Comparison of ENCODE assay signal across 15 cellular contexts in the genomic region with DNA sequence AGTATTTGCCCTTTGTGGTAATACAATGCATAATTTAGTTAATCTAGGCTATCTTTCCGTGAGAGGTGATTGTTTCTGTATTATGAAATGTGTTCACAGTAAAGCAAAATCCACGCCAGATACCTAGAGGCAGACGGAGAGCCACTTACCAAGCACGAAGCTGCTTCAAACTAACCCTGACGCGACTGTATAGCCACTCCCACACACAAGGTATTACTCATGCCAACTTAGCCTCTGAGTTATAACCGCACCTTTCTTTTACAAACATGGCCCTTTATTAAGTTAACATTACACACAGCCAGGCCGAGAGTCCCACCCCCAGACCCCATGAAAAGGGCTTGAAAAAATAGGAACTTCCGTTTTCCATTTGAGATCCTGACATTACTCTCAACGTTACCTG.
DNase-seq lines count a peak whose midpoint lies in the region; FAIRE-seq and TF ChIP-seq lines count a peak whose summit lies in the region.
"Had no signal": no experiment of that assay in that cellular context is flagged by ENCODE, and none has a peak within 500 bp of the region (broad histone marks: within the 10 kb centered on the region; RNA-seq: fewer than 3 reads in every experiment).

No MANE protein-coding gene starts in this region.

- BruUV-seq in endothelial cell of umbilical vein (replicated peaks; lab: Mats Ljungman, UMichigan): no TSS peak

- peak overlapping the region; percentile 52 for H2AFZ ChIP-seq in endothelial cell of umbilical vein (ENCODE audit: low read depth, low read length)

- H2BK15ac ChIP-seq in mesendoderm (replicated peaks; ENCODE audit: low read depth): no peak overlapping the region

- DNase-seq in Caki2 (ENCODE audit: low read depth): peak; percentile 72
- peak; percentile 22 for DNase-seq in NCI-H69 (lab: John Stamatoyannopoulos, UW)
- no peak for DNase-seq in endothelial cell of umbilical vein (ENCODE audit: low read depth, low spot score)
- DNase-seq in mesendoderm: no peak
- DNase-seq in anterior cingulate cortex (lab: John Stamatoyannopoulos, UW): no peak
- no peak for DNase-seq in posterior cingulate gyrus
- DNase-seq in mesothelial cell of epicardium (ENCODE audit: low spot score in 2 of 2, unreplicated experiment in 2 of 2): no peak
- DNase-seq in NCI-H2029 treated with DMSO at 0.1 percent for 48 hours (lab: John Stamatoyannopoulos, UW): no peak
- DNase-seq: activated CD8-positive, alpha-beta T cell treated with anti-CD3 and anti-CD28 coated beads for 36 hours; activated T-cell treated with anti-CD3 and anti-CD28 coated beads, Interleukin-2, amount 50 U/mL, for 72 hours; CD4-positive, CD25-positive, alpha-beta regulatory T cell; NCI-H187 treated with DMSO at 0.1 percent for 48 hours; NCI-H526 treated with DMSO at 0.1 percent for 48 hours had no signal

- H3K4me2 ChIP-seq in endothelial cell of umbilical vein (ENCODE audit: insufficient read depth, low read length): peak overlapping the region; percentile 71
- H3K4me2 ChIP-seq in mesendoderm (ENCODE audit: low read length): no peak overlapping the region
- H3K4me2 ChIP-seq: smooth muscle cell had no signal

- TF ChIP-seq POLR2A in endothelial cell of umbilical vein (IDR thresholded peaks at IDR 0.05; ENCODE audit: low read depth, low read length): no peak

- no peak overlapping the region for H2BK120ac ChIP-seq in mesendoderm (ENCODE audit: low read depth, low read length)

- peak; percentile 76 for FAIRE-seq in endothelial cell of umbilical vein (lab: Jason Lieb, UNC)

- no peak overlapping the region for H3K4me3 Mint-ChIP-seq in mesothelial cell of epicardium
- H3K4me3 Mint-ChIP-seq: activated CD8-positive, alpha-beta T cell treated with anti-CD3 and anti-CD28 coated beads for 36 hours; activated T-cell treated with anti-CD3 and anti-CD28 coated beads, Interleukin-2, amount 50 U/mL, for 72 hours; CD4-positive, CD25-positive, alpha-beta regulatory T cell; stimulated activated effector memory CD8-positive, alpha-beta T cell treated with anti-CD3 and anti-CD28 coated beads, Interleukin-12 subunit alpha, Interleukin-12 subunit beta, amount 100 ng/mL, for 72 hours had no signal

- TF ChIP-seq CTCF in endothelial cell of umbilical vein (IDR thresholded peaks at IDR 0.05; ENCODE audit: extremely low read depth in 1 of 2, insufficient read depth in 1 of 2, low read depth in 1 of 2, low read length in 2 of 2) (no peak), mesothelial cell of epicardium (IDR thresholded peaks at IDR 0.05; ENCODE audit: unreplicated experiment) (no peak)

- no peaks in the 10 kb centered on the region for H3K36me3 Mint-ChIP-seq in mesothelial cell of epicardium

- POLR2A ChIA-PET in endothelial cell of umbilical vein (lab: Charles Lee): no interaction called here

- no peak overlapping the region for H3K4ac ChIP-seq in mesendoderm (ENCODE audit: low read depth, low read length)

- peak overlapping the region; percentile 25 for H2BK5ac ChIP-seq in mesendoderm (ENCODE audit: low read length)

- intact Hi-C loops in endothelial cell of umbilical vein (cut with micrococcal nuclease): loop anchor here (1.0 kb wide), 1 partner anchor 39 kb away; no protein-coding TSS in a partner anchor
- intact Hi-C loops in posterior cingulate gyrus (cut with DNase I): no loop called here

- no peaks in the 10 kb centered on the region for H3K27me3 ChIP-seq in endothelial cell of umbilical vein (ENCODE audit: control insufficient read depth in 2 of 2, insufficient read depth in 2 of 2, low read length in 2 of 2)
- no peaks in the 10 kb centered on the region for H3K27me3 ChIP-seq in mesendoderm (ENCODE audit: insufficient read depth, low read length, poor library complexity)

- H3K79me2 ChIP-seq in endothelial cell of umbilical vein (ENCODE audit: control insufficient read depth, insufficient read depth, low read length) (no peaks in the 10 kb centered on the region), mesendoderm (ENCODE audit: control insufficient read depth, insufficient read depth, low read length) (no peaks in the 10 kb centered on the region)

- in situ Hi-C loops in Caki2 (cut with HindIII; ENCODE audit: low pct_unique_long_range_greater_than_20kb, low sequenced_read_pairs): no loop called here

- H3K9me3 ChIP-seq in endothelial cell of umbilical vein (replicated peaks; ENCODE audit: control insufficient read depth, insufficient read depth, low read length): no peaks in the 10 kb centered on the region

- dilution Hi-C loops in endothelial cell of umbilical vein (cut with MboI; ENCODE audit: extremely low pct_ligation_motif_present, low sequenced_read_pairs): no loop called here

- no peak overlapping the region for H3K27ac Mint-ChIP-seq in mesothelial cell of epicardium
- H3K27ac Mint-ChIP-seq: activated CD8-positive, alpha-beta T cell treated with anti-CD3 and anti-CD28 coated beads for 36 hours; activated T-cell treated with anti-CD3 and anti-CD28 coated beads, Interleukin-2, amount 50 U/mL, for 72 hours; stimulated activated effector memory CD8-positive, alpha-beta T cell treated with anti-CD3 and anti-CD28 coated beads, Interleukin-12 subunit alpha, Interleukin-12 subunit beta, amount 100 ng/mL, for 72 hours had no signal

- no peak overlapping the region for H3K18ac ChIP-seq in mesendoderm (ENCODE audit: low read length)

- H3K27me3 Mint-ChIP-seq in mesothelial cell of epicardium (ENCODE audit: low read depth): no peaks in the 10 kb centered on the region
- H3K27me3 Mint-ChIP-seq: activated CD8-positive, alpha-beta T cell treated with anti-CD3 and anti-CD28 coated beads for 36 hours; CD4-positive, CD25-positive, alpha-beta regulatory T cell had no signal

- H4K5ac ChIP-seq in mesendoderm (ENCODE audit: low read length): no peak overlapping the region

- no peaks in the 10 kb centered on the region for H3K9me1 ChIP-seq in endothelial cell of umbilical vein (replicated peaks; ENCODE audit: control insufficient read depth, extremely low read depth, insufficient read depth, low read length)

- H3K9ac ChIP-seq in endothelial cell of umbilical vein (replicated peaks; ENCODE audit: extremely low read depth, insufficient read depth, low read length): no peak overlapping the region
- H3K9ac ChIP-seq in mesendoderm (ENCODE audit: low read length): no peak overlapping the region

- peaks cover 9% of the 10 kb centered on the region for H3K4me1 Mint-ChIP-seq in mesothelial cell of epicardium
- H3K4me1 Mint-ChIP-seq: stimulated activated effector memory CD8-positive, alpha-beta T cell treated with anti-CD3 and anti-CD28 coated beads, Interleukin-12 subunit alpha, Interleukin-12 subunit beta, amount 100 ng/mL, for 72 hours had no signal

- WGBS in mesendoderm (ENCODE audit: extremely low coverage, insufficient coverage, low lambda C conversion rate): no CpG with 5 or more reads among the region's 10 CpGs

- H4K8ac ChIP-seq in mesendoderm (ENCODE audit: low read depth, low read length): no peak overlapping the region

- H3K4me3 ChIP-seq in endothelial cell of umbilical vein (replicated peaks in 1 of 3; ENCODE audit: insufficient read depth in 1 of 3, low read depth in 1 of 3, low read length in 3 of 3): peak overlapping the region in 1 of 3 experiments; percentile 13
- H3K4me3 ChIP-seq in mesendoderm (ENCODE audit: low read length): no peak overlapping the region
- H3K4me3 ChIP-seq: smooth muscle cell had no signal

- peaks cover 43% of the 10 kb centered on the region for H3K4me1 ChIP-seq in endothelial cell of umbilical vein (ENCODE audit: control insufficient read depth, extremely low read depth, insufficient read depth, low read length)
- H3K4me1 ChIP-seq in mesendoderm (ENCODE audit: control insufficient read depth, low read depth, low read length): peaks cover 2% of the 10 kb centered on the region

- peak overlapping the region; percentile 7 for H3K56ac ChIP-seq in mesendoderm (ENCODE audit: low read length)

- CTCF ChIA-PET in endothelial cell of umbilical vein (lab: Charles Lee): interaction anchor here (0.6 to 1.6 kb wide), 2 partner anchors 41 to 289 kb away, joined by 3 to 4 read pairs; no protein-coding TSS in a partner anchor

- H4K20me1 ChIP-seq in endothelial cell of umbilical vein (replicated peaks; ENCODE audit: control insufficient read depth, extremely low read depth, insufficient read depth, low read length): no peaks in the 10 kb centered on the region

- no peaks in the 10 kb centered on the region for H3K9me3 Mint-ChIP-seq in mesothelial cell of epicardium
- H3K9me3 Mint-ChIP-seq: activated CD8-positive, alpha-beta T cell treated with anti-CD3 and anti-CD28 coated beads for 36 hours; activated T-cell treated with anti-CD3 and anti-CD28 coated beads, Interleukin-2, amount 50 U/mL, for 72 hours; CD4-positive, CD25-positive, alpha-beta regulatory T cell; stimulated activated effector memory CD8-positive, alpha-beta T cell treated with anti-CD3 and anti-CD28 coated beads, Interleukin-12 subunit alpha, Interleukin-12 subunit beta, amount 100 ng/mL, for 72 hours had no signal

- H3K27ac ChIP-seq in endothelial cell of umbilical vein (ENCODE audit: insufficient read depth, low read depth, low read length) (peak overlapping the region; percentile 65), mesendoderm (ENCODE audit: low read depth, low read length) (no peak overlapping the region)

- no peak overlapping the region for H3K23ac ChIP-seq in mesendoderm (ENCODE audit: low read length)

- H3K36me3 ChIP-seq in endothelial cell of umbilical vein (ENCODE audit: control insufficient read depth in 2 of 2, extremely low read depth in 1 of 2, insufficient read depth in 2 of 2, low read length in 2 of 2) (no peaks in the 10 kb centered on the region), mesendoderm (ENCODE audit: control insufficient read depth, insufficient read depth, low read length) (no peaks in the 10 kb centered on the region)

- H3K79me1 ChIP-seq in mesendoderm (ENCODE audit: low read length): no peaks in the 10 kb centered on the region

- no peak overlapping the region for H2AK5ac ChIP-seq in mesendoderm (ENCODE audit: low read length)

TF ChIP-seq in endothelial cell of umbilical vein, 7 proteins besides CTCF, POLR2A, EP300 and RAD21:
- TF ChIP-seq MYC (IDR thresholded peaks at IDR 0.05; ENCODE audit: low read depth, low read length): no peak
- TF ChIP-seq, protein P1, sequence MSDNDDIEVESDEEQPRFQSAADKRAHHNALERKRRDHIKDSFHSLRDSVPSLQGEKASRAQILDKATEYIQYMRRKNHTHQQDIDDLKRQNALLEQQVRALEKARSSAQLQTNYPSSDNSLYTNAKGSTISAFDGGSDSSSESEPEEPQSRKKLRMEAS (IDR thresholded peaks at IDR 0.05; ENCODE audit: insufficient read depth, insufficient read length): no peak
- no peak for TF ChIP-seq POLR2AphosphoS5 (IDR thresholded peaks at IDR 0.05; ENCODE audit: insufficient read depth, low read depth, low read length)
- no peak for TF ChIP-seq JUN (IDR thresholded peaks at IDR 0.05; ENCODE audit: borderline replicate concordance, insufficient read depth, insufficient read length, low read depth)
- TF ChIP-seq FOS (IDR thresholded peaks at IDR 0.05; ENCODE audit: borderline replicate concordance, insufficient read depth, low read length): no peak
- no peak for TF ChIP-seq GATA2 (IDR thresholded peaks at IDR 0.05; ENCODE audit: insufficient read depth, insufficient read length, low read depth, low read length)
- no peak for TF ChIP-seq EZH2 (IDR thresholded peaks at IDR 0.05; ENCODE audit: borderline replicate concordance, low read depth, low read length, severe bottlenecking)

Comparison
In these comparisons a context has a peak if more than half of its experiments do, and no peak if none do; other contexts are left out.
1. DNase-seq: peak in Caki2 (single experiment) and NCI-H69 (single experiment); none in endothelial cell of umbilical vein (single experiment), mesendoderm (single experiment), anterior cingulate cortex (0 of 58), posterior cingulate gyrus (0 of 10), mesothelial cell of epicardium (0 of 2) and NCI-H2029 treated with DMSO at 0.1 percent for 48 hours (single experiment).